In genomic region chr19:49809987-49810389, GRCh38 we compare ENCODE assay signal across 8 cellular contexts. TPM values are rescaled to one million over a fixed set of nuclear protein-coding genes. Genes with fewer than 3 reads are reported as not detected.
DNase-seq lines count a peak whose midpoint lies in the region; ATAC-seq and TF ChIP-seq lines count a peak whose summit lies in the region.

No MANE protein-coding gene starts in this region.

- peaks cover 6% of the 10 kb centered on the region for H3K4me1 Mint-ChIP-seq in glutamatergic neuron (ENCODE audit: low read depth, unreplicated experiment)

- H3K9me2 ChIP-seq in HCT116 (ENCODE audit: insufficient read depth) = no peaks in the 10 kb centered on the region

- no peak for DNase-seq in HCT116 (ENCODE audit: low read depth, low spot score)
- no peak for DNase-seq in WERI-Rb-1
- DNase-seq in glutamatergic neuron = no peak
- no peak for DNase-seq in hepatic stellate cell (ENCODE audit: low spot score)
- no peak for DNase-seq in cortex of kidney (lab: John Stamatoyannopoulos, UW)
- DNase-seq in OCI-M1 (lab: John Stamatoyannopoulos, UW) = no peak
- no peak for DNase-seq in activated CD4-positive, CD25-positive, alpha-beta regulatory T cell (lab: John Stamatoyannopoulos, UW)

- intact Hi-C loops in HCT116 (cut with micrococcal nuclease) = loop anchor here (5.0 kb wide), 1 partner anchor 43 kb away; the partner anchor contains the start of gene AP2A1

- TF ChIP-seq CTCF in HCT116 (IDR thresholded peaks at IDR 0.05 in 2 of 3, conservative IDR thresholded peaks at IDR 0.05 in 1 of 3; ENCODE audit: borderline replicate concordance in 1 of 3, insufficient read depth in 1 of 3, low read depth in 2 of 3, low read length in 2 of 3) (no peak), WERI-Rb-1 (IDR thresholded peaks at IDR 0.05; ENCODE audit: low read depth, low read length) (no peak), glutamatergic neuron (IDR thresholded peaks at IDR 0.05; ENCODE audit: partially characterized antibody, unreplicated experiment) (no peak)

- RAD21 ChIA-PET in HCT116 (lab: Charles Lee; ENCODE audit: low non-redundant PET in 1 of 2, low total read pairs in 2 of 2, uncharacterized antibody in 2 of 2, unreplicated experiment in 2 of 2) = no interaction called here

- no peaks in the 10 kb centered on the region for H3K79me2 ChIP-seq in HCT116 (ENCODE audit: insufficient read depth, low read length)

- H3K36me3 ChIP-seq in HCT116 (ENCODE audit: control insufficient read depth in 1 of 2, insufficient read depth in 2 of 2, low read length in 2 of 2) (no peaks in the 10 kb centered on the region), WERI-Rb-1 (peaks cover 27% of the 10 kb centered on the region), skeletal muscle satellite cell (ENCODE audit: insufficient read depth, low read length) (peaks cover 28% of the 10 kb centered on the region)

- peak overlapping the region; percentile 66; the same call in 1 of the 2 replicates for H3K9ac ChIP-seq in HCT116 (ENCODE audit: low read length)
- no peak overlapping the region for H3K9ac ChIP-seq in skeletal muscle satellite cell (ENCODE audit: low read depth, low read length)

- no peak for TF ChIP-seq POLR2A in HCT116 (IDR thresholded peaks at IDR 0.05; ENCODE audit: borderline replicate concordance, extremely low read depth, insufficient read depth, insufficient read length)

- no peaks in the 10 kb centered on the region for H3K36me3 Mint-ChIP-seq in glutamatergic neuron (ENCODE audit: unreplicated experiment)

- peaks cover 7% of the 10 kb centered on the region for H3K27me3 Mint-ChIP-seq in glutamatergic neuron (ENCODE audit: unreplicated experiment)

- H3K4me3 ChIP-seq in HCT116 (replicated peaks in 1 of 2; ENCODE audit: low read depth in 1 of 2, low read length in 2 of 2) = peak overlapping the region in 1 of 2 experiments; percentile 60; a peak in 2 of 4 replicates
- no peak overlapping the region for H3K4me3 ChIP-seq in WERI-Rb-1 (ENCODE audit: low read depth, low read length)
- no peak overlapping the region for H3K4me3 ChIP-seq in skeletal muscle satellite cell (ENCODE audit: low read length)

- CTCF ChIA-PET in HCT116 (lab: Charles Lee) = interaction anchor here (1.2 kb wide), 1 partner anchor 92 kb away, joined by 3 read pairs; no protein-coding TSS in a partner anchor

- H3K4me1 ChIP-seq in HCT116 (ENCODE audit: control insufficient read depth in 1 of 2, insufficient read depth in 2 of 2, low read length in 2 of 2) = peaks cover 6 to 43% of the 10 kb centered on the region in 2 experiments; a peak in 3 of 4 replicates
- H3K4me1 ChIP-seq in skeletal muscle satellite cell (ENCODE audit: control insufficient read depth, insufficient read depth, low read length) = peaks cover 27% of the 10 kb centered on the region

- H3K4me2 ChIP-seq in HCT116 (ENCODE audit: low read length) (peak overlapping the region; percentile 78), skeletal muscle satellite cell (ENCODE audit: low read length) (peak overlapping the region; percentile 98)

- no peaks in the 10 kb centered on the region for H4K20me1 ChIP-seq in HCT116 (ENCODE audit: insufficient read depth)

- H3K4me3 Mint-ChIP-seq in glutamatergic neuron (ENCODE audit: unreplicated experiment) = peak overlapping the region; percentile 84

- peak overlapping the region; percentile 63 for H3K27ac ChIP-seq in HCT116 (ENCODE audit: low read depth, low read length)
- peak overlapping the region; percentile 36; the same call in 1 of the 2 replicates for H3K27ac ChIP-seq in WERI-Rb-1

- no peaks in the 10 kb centered on the region for H3K27me3 ChIP-seq in HCT116 (ENCODE audit: insufficient read depth, low read length)
- no peaks in the 10 kb centered on the region for H3K27me3 ChIP-seq in WERI-Rb-1 (ENCODE audit: insufficient read depth, low read depth, severe bottlenecking)
- no peaks in the 10 kb centered on the region for H3K27me3 ChIP-seq in skeletal muscle satellite cell (ENCODE audit: control insufficient read depth, insufficient read depth, low read length)

- H3K27ac Mint-ChIP-seq in glutamatergic neuron (ENCODE audit: unreplicated experiment) = peak overlapping the region; percentile 62

- POLR2A ChIA-PET in HCT116 (lab: Charles Lee) = no interaction called here

- H3K9me3 Mint-ChIP-seq in glutamatergic neuron (ENCODE audit: unreplicated experiment) = peaks cover 9% of the 10 kb centered on the region

- no peak for ATAC-seq in HCT116

- no peak for TF ChIP-seq RAD21 in HCT116 (IDR thresholded peaks at IDR 0.05; ENCODE audit: low read depth)

- H3K9me3 ChIP-seq in HCT116 (ENCODE audit: control insufficient read depth in 1 of 2, insufficient read depth in 1 of 2, low read depth in 1 of 2, low read length in 2 of 2) = no peaks in the 10 kb centered on the region
- no peaks in the 10 kb centered on the region for H3K9me3 ChIP-seq in WERI-Rb-1 (ENCODE audit: severe bottlenecking)
- H3K9me3 ChIP-seq in skeletal muscle satellite cell (replicated peaks; ENCODE audit: low read length) = no peaks in the 10 kb centered on the region

- H2AFZ ChIP-seq in HCT116 (ENCODE audit: low read depth, low read length, poor library complexity, severe bottlenecking) = no peak overlapping the region

- BruUV-seq in HCT116 (replicated peaks; lab: Mats Ljungman, UMichigan) = no TSS peak

TF ChIP-seq in HCT116, 20 proteins besides CTCF, POLR2A, EP300 and RAD21:
- TF ChIP-seq SIN3A (IDR thresholded peaks at IDR 0.05; ENCODE audit: low read depth) = no peak
- no peak for TF ChIP-seq MAX (IDR thresholded peaks at IDR 0.05)
- TF ChIP-seq CEBPB (IDR thresholded peaks at IDR 0.05; ENCODE audit: low read depth) = no peak
- TF ChIP-seq TCF7L2 (IDR thresholded peaks at IDR 0.05; ENCODE audit: borderline replicate concordance, extremely low read depth, insufficient read depth, insufficient read length) = no peak
- TF ChIP-seq ZFX (IDR thresholded peaks at IDR 0.05) = no peak
- no peak for TF ChIP-seq YY1 (IDR thresholded peaks at IDR 0.05; ENCODE audit: extremely low read depth, insufficient replicate concordance, low read depth, low read length)
- no peak for TF ChIP-seq POLR2AphosphoS5 (IDR thresholded peaks at IDR 0.05; ENCODE audit: low read depth, low read length)
- no peak for TF ChIP-seq ELF1 (IDR thresholded peaks at IDR 0.05; ENCODE audit: borderline replicate concordance, low read depth)

RNA-seq across cellular contexts. Expression of gene FUZ, which starts 3.1 kb away (rescaled TPM):
- total RNA-seq in HCT116 (2021; ENCODE audit: unreplicated experiment) = 1.1 TPM
- polyA plus RNA-seq in HCT116 (2012) = 1.0 and 2.3 TPM in 2 replicates
- total RNA-seq in glutamatergic neuron (ENCODE audit: unreplicated experiment) = 13.6 TPM
- 9.8 and 15.0 TPM in 2 replicates for total RNA-seq in skeletal muscle satellite cell (2012; rRNA removed)

RNA-seq across cellular contexts. Expression of gene MED25, which starts 8.1 kb away (rescaled TPM):
- total RNA-seq in HCT116 (2021; ENCODE audit: unreplicated experiment) (77.7 TPM), glutamatergic neuron (ENCODE audit: unreplicated experiment) (51.0 TPM)
- polyA plus RNA-seq in HCT116 (2012) = 56.6 and 62.7 TPM in 2 replicates
- total RNA-seq in skeletal muscle satellite cell (2012; rRNA removed) = 9.9 and 11.1 TPM in 2 replicates

RNA-seq across cellular contexts. Expression of gene PTOV1, which starts 41.0 kb away (rescaled TPM):
- total RNA-seq in HCT116 (2021; ENCODE audit: unreplicated experiment) (236 TPM), glutamatergic neuron (ENCODE audit: unreplicated experiment) (342 TPM)
- 179 and 183 TPM in 2 replicates for polyA plus RNA-seq in HCT116 (2012)
- total RNA-seq in skeletal muscle satellite cell (2012; rRNA removed) = 31.7 and 36.8 TPM in 2 replicates

RNA-seq across cellular contexts. Expression of gene AP2A1, which starts 43.2 kb away (rescaled TPM):
- 102 TPM for total RNA-seq in HCT116 (2021; ENCODE audit: unreplicated experiment)
- polyA plus RNA-seq in HCT116 (2012) = 92.9 and 95.3 TPM in 2 replicates
- 175 TPM for total RNA-seq in glutamatergic neuron (ENCODE audit: unreplicated experiment)
- 113 and 132 TPM in 2 replicates for total RNA-seq in skeletal muscle satellite cell (2012; rRNA removed)

RNA-seq across cellular contexts. Expression of gene TSKS, which starts 46.9 kb away (rescaled TPM):
- total RNA-seq in HCT116 (2021; ENCODE audit: unreplicated experiment) (0.76 TPM), glutamatergic neuron (ENCODE audit: unreplicated experiment) (not detected)
- polyA plus RNA-seq in HCT116 (2012) = 0.74 and 0.91 TPM in 2 replicates
- total RNA-seq in skeletal muscle satellite cell (2012; rRNA removed) = 1.5 and 1.7 TPM in 2 replicates
